In the genomic region with DNA sequence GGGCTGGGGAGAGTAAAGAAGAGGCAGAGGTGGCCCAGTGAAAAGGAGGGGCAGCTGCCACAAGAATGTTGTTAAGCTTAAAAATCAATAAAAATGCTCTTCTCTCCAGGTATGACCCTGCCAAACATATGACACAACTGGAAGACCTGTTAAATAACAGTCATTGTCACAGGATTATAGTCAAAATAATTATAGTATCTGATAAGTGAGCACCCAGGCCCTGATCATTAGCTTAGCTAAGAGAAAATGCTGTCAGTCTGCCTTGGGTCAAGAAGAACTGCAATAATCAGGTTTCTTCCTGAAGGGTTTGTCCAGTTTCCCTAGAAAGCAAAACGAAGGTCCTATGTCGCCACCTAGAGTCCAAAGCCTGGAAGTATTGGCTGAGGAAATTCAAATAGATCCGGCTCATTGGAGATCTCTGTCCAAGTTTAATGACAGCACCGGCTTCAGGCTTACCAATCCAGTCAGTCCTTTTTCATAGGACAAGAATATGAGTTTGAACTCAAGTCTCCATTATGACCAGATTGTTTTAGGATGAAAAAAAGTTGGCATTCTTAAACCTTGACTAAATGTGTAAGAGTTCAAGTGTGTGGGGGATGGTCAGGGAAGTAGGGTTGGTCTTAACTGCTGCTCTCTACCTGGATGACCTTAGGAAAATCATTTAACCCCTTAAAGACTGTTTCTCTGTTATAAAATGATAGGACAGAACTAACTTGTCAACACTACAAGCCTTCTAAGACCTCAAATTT, we compare ENCODE assay signal across 7 cellular contexts. TPM values are rescaled to one million over a fixed set of nuclear protein-coding genes. Genes with fewer than 3 reads are reported as not detected.
DNase-seq lines count a peak whose midpoint lies in the region; ATAC-seq and TF ChIP-seq lines count a peak whose summit lies in the region.

No MANE protein-coding gene starts in this region.

- H3K79me2 ChIP-seq in Karpas-422 (ENCODE audit: low read length), result no peaks in the 10 kb centered on the region

- peak; percentile 81 for DNase-seq in GM03348 (ENCODE audit: low spot score)
- peak; percentile 92 for DNase-seq in Karpas-422
- DNase-seq in NOMO-1 treated with dmso at 0.1 percent for 144 hours (lab: John Stamatoyannopoulos, UW; ENCODE audit: unreplicated experiment), result peak; percentile 10
- peak; percentile 59 to 72 (median 66) for DNase-seq in body of pancreas
- DNase-seq in iris pigment epithelial cell (ENCODE audit: low read depth), result peak; percentile 71
- peak in 1 of 2 donors; percentile 35 for DNase-seq in stimulated activated naive CD8-positive, alpha-beta T cell treated with anti-CD3 and anti-CD28 coated beads, Interleukin-15, amount 100 ng/mL, for 72 hours

- no peak overlapping the region for H2AFZ ChIP-seq in Karpas-422 (ENCODE audit: low read length)

- H3K27me3 ChIP-seq in Karpas-422 (ENCODE audit: low read length) (no peaks in the 10 kb centered on the region), body of pancreas (no peaks in the 10 kb centered on the region)

- 0% methylated on average over 4 of the region's 4 CpGs for WGBS in body of pancreas, 2 donors

- H3K36me3 ChIP-seq in Karpas-422 (ENCODE audit: insufficient read depth, low read length) (no peaks in the 10 kb centered on the region), body of pancreas (replicated peaks in 1 of 2; ENCODE audit: insufficient read depth in 1 of 2, low read depth in 2 of 2) (no peaks in the 10 kb centered on the region)

- peaks cover 8% of the 10 kb centered on the region for H3K27me3 Mint-ChIP-seq in stimulated activated naive CD8-positive, alpha-beta T cell treated with anti-CD3 and anti-CD28 coated beads, Interleukin-15, amount 100 ng/mL, for 72 hours

- H3K9me3 ChIP-seq in Karpas-422 (ENCODE audit: low read length), result no peaks in the 10 kb centered on the region
- no peaks in the 10 kb centered on the region for H3K9me3 ChIP-seq in body of pancreas

- ATAC-seq in GM21786 (IDR thresholded peaks at IDR 0.05; ENCODE audit: unreplicated experiment) (peak; percentile 79), body of pancreas (peak; percentile 80)
- ATAC-seq in stimulated activated naive CD8-positive, alpha-beta T cell treated with anti-CD3 and anti-CD28 coated beads, Interleukin-15, amount 100 ng/mL, for 72 hours, result peak; percentile 49

- H3K27ac ChIP-seq in Karpas-422 (ENCODE audit: low read length), result no peak overlapping the region
- H3K27ac ChIP-seq in body of pancreas, result no peak overlapping the region

- H3K9me3 Mint-ChIP-seq in stimulated activated naive CD8-positive, alpha-beta T cell treated with anti-CD3 and anti-CD28 coated beads, Interleukin-15, amount 100 ng/mL, for 72 hours, result no peaks in the 10 kb centered on the region

- H3K4me3 ChIP-seq in Karpas-422 (ENCODE audit: low read length) (no peak overlapping the region), body of pancreas (no peak overlapping the region)

- no peaks in the 10 kb centered on the region for H3K9me2 ChIP-seq in Karpas-422 (replicated peaks; ENCODE audit: insufficient read depth, low read length)

- no peak for TF ChIP-seq POLR2A in body of pancreas (IDR thresholded peaks at IDR 0.05)

- H3K4me1 ChIP-seq in Karpas-422 (ENCODE audit: low read length) (peaks cover 9% of the 10 kb centered on the region), body of pancreas (no peaks in the 10 kb centered on the region)

- no peak overlapping the region for H3K27ac Mint-ChIP-seq in stimulated activated naive CD8-positive, alpha-beta T cell treated with anti-CD3 and anti-CD28 coated beads, Interleukin-15, amount 100 ng/mL, for 72 hours

- no peaks in the 10 kb centered on the region for H4K20me1 ChIP-seq in Karpas-422 (ENCODE audit: insufficient read depth, low read depth, low read length)

- no peaks in the 10 kb centered on the region for H3K4me1 Mint-ChIP-seq in stimulated activated naive CD8-positive, alpha-beta T cell treated with anti-CD3 and anti-CD28 coated beads, Interleukin-15, amount 100 ng/mL, for 72 hours

- intact Hi-C loops in body of pancreas (cut with DNase I), result no loop called here

- peak; percentile 43 to 84 (median 80) for TF ChIP-seq CTCF in body of pancreas (IDR thresholded peaks at IDR 0.05)

- no peak overlapping the region for H3K4me3 Mint-ChIP-seq in stimulated activated naive CD8-positive, alpha-beta T cell treated with anti-CD3 and anti-CD28 coated beads, Interleukin-15, amount 100 ng/mL, for 72 hours

- H3K9ac ChIP-seq in Karpas-422 (ENCODE audit: low read length), result no peak overlapping the region

- no peak overlapping the region for H3K4me2 ChIP-seq in Karpas-422 (ENCODE audit: low read depth, low read length, poor library complexity, severe bottlenecking)

RNA-seq across cellular contexts. Expression of gene NKX2-8, which starts 22.5 kb away (rescaled TPM):
- not detected in 2 replicates for total RNA-seq in Karpas-422 (2014; rRNA removed; shearing (Covaris generic); ENCODE audit: low replicate concordance)
- total RNA-seq in body of pancreas, result not detected

RNA-seq across cellular contexts. Expression of gene PAX9, which starts 56.7 kb away (rescaled TPM):
- not detected in 2 replicates for total RNA-seq in Karpas-422 (2014; rRNA removed; shearing (Covaris generic); ENCODE audit: low replicate concordance)
- total RNA-seq in body of pancreas, result not detected
